33 cellular contexts compared by ENCODE assay signal in genomic region chr3:70273492-70273891, GRCh38. TPM values are rescaled to one million over a fixed set of nuclear protein-coding genes. Genes with fewer than 3 reads are reported as not detected.
DNase-seq lines count a peak whose midpoint lies in the region; ATAC-seq and TF ChIP-seq lines count a peak whose summit lies in the region.
"Had no signal": no experiment of that assay in that cellular context is flagged by ENCODE, and none has a peak within 500 bp of the region (broad histone marks: within the 10 kb centered on the region; RNA-seq: fewer than 3 reads in every experiment).

No MANE protein-coding gene starts in this region.

- TF ChIP-seq POLR2A in testis (IDR thresholded peaks at IDR 0.05), result no peak

- DNase-seq in DMS53 (lab: John Stamatoyannopoulos, UW), result peak; percentile 1
- no peak for DNase-seq in DMS53 treated with DMSO at 0.1 percent for 48 hours (lab: John Stamatoyannopoulos, UW; ENCODE audit: unreplicated experiment)
- DNase-seq in SK-MEL-5 (ENCODE audit: low read depth, low spot score), result peak; percentile 9
- peak; percentile 56 for DNase-seq in fibroblast of the aortic adventitia (ENCODE audit: low read depth)
- DNase-seq in testis, result peak; percentile 29
- no peak for DNase-seq in activated CD4-positive, alpha-beta T cell treated with anti-CD3 and anti-CD28 coated beads, Interleukin-2, amount 10 ng/mL, durations not matched to agents 24 days and 14 days
- no peak for DNase-seq in ACHN
- no peak for DNase-seq in naive thymus-derived CD4-positive, alpha-beta T cell
- DNase-seq: 8988T; activated CD4-positive, alpha-beta T cell treated with anti-CD3 and anti-CD28 coated beads for 1 hour; activated T-cell treated with anti-CD3 and anti-CD28 coated beads, Interleukin-2, amount 50 U/mL, for 1 hour; Caco-2; dermis blood vessel endothelial cell; foreskin melanocyte; MV-4-11; NCI-H187 treated with DMSO at 0.1 percent for 48 hours; NCI-H345; NCI-H82; occipital lobe; SIG-M5; spleen; stimulated activated CD4-positive, alpha-beta T cell treated with anti-CD3 and anti-CD28 coated beads, Interleukin-4, amount 100 ng/mL, for 1 hour; stimulated activated naive CD8-positive, alpha-beta T cell treated with anti-CD3 and anti-CD28 coated beads, Interleukin-15, Interleukin-2, amounts not matched to agents 100 U/mL and 50 U/mL, for 24 hours; T-helper 1 cell; thyroid gland had no signal

- in situ Hi-C loops in SK-MEL-5 (cut with HindIII; ENCODE audit: low pct_unique_long_range_greater_than_20kb, low sequenced_read_pairs) (no loop called here), ACHN (cut with HindIII; ENCODE audit: low pct_ligation_motif_present, low pct_unique_long_range_greater_than_20kb, low sequenced_read_pairs) (no loop called here)

- POLR2A ChIA-PET in naive thymus-derived CD4-positive, alpha-beta T cell (lab: Charles Lee), result no interaction called here

- H3K4me3 ChIP-seq in fibroblast of the aortic adventitia (ENCODE audit: low read depth, low read length), result no peak overlapping the region
- no peak overlapping the region for H3K4me3 ChIP-seq in testis
- no peak overlapping the region for H3K4me3 ChIP-seq in naive thymus-derived CD4-positive, alpha-beta T cell (ENCODE audit: low read length)
- H3K4me3 ChIP-seq: cardiac muscle cell, hepatocyte, spleen, thyroid gland had no signal

- H3K4me3 Mint-ChIP-seq in activated CD4-positive, alpha-beta T cell treated with anti-CD3 and anti-CD28 coated beads, Interleukin-2, amount 10 ng/mL, durations not matched to agents 24 days and 14 days, result no peak overlapping the region
- no peak overlapping the region for H3K4me3 Mint-ChIP-seq in naive thymus-derived CD4-positive, alpha-beta T cell

- intact Hi-C loops in testis (cut with DNase I; ENCODE audit: low total_unique reads), result no loop called here
- intact Hi-C loops in activated CD4-positive, alpha-beta T cell treated with anti-CD3 and anti-CD28 coated beads, Interleukin-2, amount 10 ng/mL, durations not matched to agents 24 days and 14 days (cut with micrococcal nuclease), result no loop called here
- intact Hi-C loops in naive thymus-derived CD4-positive, alpha-beta T cell (cut with micrococcal nuclease), result no loop called here

- H3K27me3 Mint-ChIP-seq in activated CD4-positive, alpha-beta T cell treated with anti-CD3 and anti-CD28 coated beads, Interleukin-2, amount 10 ng/mL, durations not matched to agents 24 days and 14 days, result no peaks in the 10 kb centered on the region
- peaks cover 0 to 13% (median 0%) of the 10 kb centered on the region in 5 donors for H3K27me3 Mint-ChIP-seq in naive thymus-derived CD4-positive, alpha-beta T cell

- no peaks in the 10 kb centered on the region for H3K4me1 Mint-ChIP-seq in activated CD4-positive, alpha-beta T cell treated with anti-CD3 and anti-CD28 coated beads, Interleukin-2, amount 10 ng/mL, durations not matched to agents 24 days and 14 days
- no peaks in the 10 kb centered on the region for H3K4me1 Mint-ChIP-seq in naive thymus-derived CD4-positive, alpha-beta T cell

- TF ChIP-seq CTCF in fibroblast of the aortic adventitia (IDR thresholded peaks at IDR 0.05; ENCODE audit: insufficient read depth, low read length) (no peak), testis (IDR thresholded peaks at IDR 0.05) (no peak)

- no peak overlapping the region for H3K27ac Mint-ChIP-seq in activated CD4-positive, alpha-beta T cell treated with anti-CD3 and anti-CD28 coated beads, Interleukin-2, amount 10 ng/mL, durations not matched to agents 24 days and 14 days
- no peak overlapping the region for H3K27ac Mint-ChIP-seq in naive thymus-derived CD4-positive, alpha-beta T cell

- no peaks in the 10 kb centered on the region for H3K9me3 Mint-ChIP-seq in activated CD4-positive, alpha-beta T cell treated with anti-CD3 and anti-CD28 coated beads, Interleukin-2, amount 10 ng/mL, durations not matched to agents 24 days and 14 days
- H3K9me3 Mint-ChIP-seq in naive thymus-derived CD4-positive, alpha-beta T cell, result peaks cover 0 to 3% (median 0%) of the 10 kb centered on the region in 11 donors

- CTCF ChIA-PET in naive thymus-derived CD4-positive, alpha-beta T cell (lab: Charles Lee), result no interaction called here

- no peaks in the 10 kb centered on the region for H3K36me3 Mint-ChIP-seq in activated CD4-positive, alpha-beta T cell treated with anti-CD3 and anti-CD28 coated beads, Interleukin-2, amount 10 ng/mL, durations not matched to agents 24 days and 14 days (ENCODE audit: low read depth)
- no peaks in the 10 kb centered on the region for H3K36me3 Mint-ChIP-seq in naive thymus-derived CD4-positive, alpha-beta T cell

- no peaks in the 10 kb centered on the region for H3K27me3 ChIP-seq in testis
- H3K27me3 ChIP-seq in naive thymus-derived CD4-positive, alpha-beta T cell (ENCODE audit: control insufficient read depth in 2 of 2, insufficient read depth in 2 of 2, low read length in 2 of 2), result no peaks in the 10 kb centered on the region
- H3K27me3 ChIP-seq: cardiac muscle cell, hepatocyte, spleen, thyroid gland had no signal

- no peaks in the 10 kb centered on the region for H3K4me1 ChIP-seq in testis
- H3K4me1 ChIP-seq in naive thymus-derived CD4-positive, alpha-beta T cell (ENCODE audit: control insufficient read depth in 2 of 2, insufficient read depth in 2 of 2, low read length in 2 of 2), result no peaks in the 10 kb centered on the region
- H3K4me1 ChIP-seq: Caco-2, spleen, thyroid gland had no signal

- H3K27ac ChIP-seq in testis, result no peak overlapping the region
- no peak overlapping the region for H3K27ac ChIP-seq in naive thymus-derived CD4-positive, alpha-beta T cell (ENCODE audit: low read depth, low read length)
- H3K27ac ChIP-seq: cardiac muscle cell, hepatocyte, spleen, thyroid gland had no signal

- H3K9me3 ChIP-seq in testis, result no peaks in the 10 kb centered on the region
- no peaks in the 10 kb centered on the region for H3K9me3 ChIP-seq in naive thymus-derived CD4-positive, alpha-beta T cell (ENCODE audit: control insufficient read depth in 2 of 3, low read length in 3 of 3)
- H3K9me3 ChIP-seq: Caco-2, spleen, thyroid gland had no signal

- ATAC-seq in naive thymus-derived CD4-positive, alpha-beta T cell, result no peak
- ATAC-seq: stimulated activated naive CD8-positive, alpha-beta T cell treated with anti-CD3 and anti-CD28 coated beads, Interleukin-15, Interleukin-2, amounts not matched to agents 100 U/mL and 50 U/mL, for 24 hours had no signal

- no peaks in the 10 kb centered on the region for H3K36me3 ChIP-seq in testis (ENCODE audit: low read depth, missing control alignments)
- no peaks in the 10 kb centered on the region for H3K36me3 ChIP-seq in naive thymus-derived CD4-positive, alpha-beta T cell (ENCODE audit: control insufficient read depth in 2 of 3, insufficient read depth in 3 of 3, low read length in 3 of 3)
- H3K36me3 ChIP-seq: cardiac muscle cell, spleen, thyroid gland had no signal

RNA-seq across cellular contexts. Expression of gene MDFIC2, which starts 38.9 kb away (rescaled TPM):
- total RNA-seq in SK-MEL-5 (2014; rRNA removed; shearing (Covaris generic)), result not detected in 2 replicates
- polyA plus RNA-seq in SK-MEL-5 (2015; cell fraction: cytosol; rRNA removed), result not detected in 2 replicates
- polyA plus RNA-seq in SK-MEL-5 (2015; cell fraction: nucleus; rRNA removed), result not detected in 2 replicates
- total RNA-seq in fibroblast of the aortic adventitia (ENCODE audit: low replicate concordance), result not detected in 2 replicates
- total RNA-seq in testis, result not detected
- not detected for polyA plus RNA-seq in testis (ENCODE audit: insufficient read depth, low read depth, low replicate concordance)
- total RNA-seq in activated CD4-positive, alpha-beta T cell treated with anti-CD3 and anti-CD28 coated beads, Interleukin-2, amount 10 ng/mL, durations not matched to agents 24 days and 14 days, result not detected in 2 replicates
- not detected for total RNA-seq in naive thymus-derived CD4-positive, alpha-beta T cell
- polyA plus RNA-seq in naive thymus-derived CD4-positive, alpha-beta T cell, result not detected
- total RNA-seq: Caco-2, cardiac muscle cell, dermis blood vessel endothelial cell, H4, hepatocyte, lung microvascular endothelial cell, occipital lobe, renal cortical epithelial cell, spleen, thyroid gland had no signal
- polyA plus RNA-seq: adipose tissue, BJ, cardiac muscle cell, hepatocyte, keratinocyte, spleen had no signal

Comparison
In these comparisons a context has a peak if more than half of its experiments do, and no peak if none do; other contexts are left out.
1. DNase-seq: peak in DMS53 (single experiment), SK-MEL-5 (single experiment), fibroblast of the aortic adventitia (single experiment) and testis (single experiment); none in DMS53 treated with DMSO at 0.1 percent for 48 hours (single experiment), activated CD4-positive, alpha-beta T cell treated with anti-CD3 and anti-CD28 coated beads, Interleukin-2, amount 10 ng/mL, durations not matched to agents 24 days and 14 days (single experiment), ACHN (single experiment) and naive thymus-derived CD4-positive, alpha-beta T cell (0 of 9).